Comparison of ENCODE assay signal across 10 cellular contexts in the genomic region with DNA sequence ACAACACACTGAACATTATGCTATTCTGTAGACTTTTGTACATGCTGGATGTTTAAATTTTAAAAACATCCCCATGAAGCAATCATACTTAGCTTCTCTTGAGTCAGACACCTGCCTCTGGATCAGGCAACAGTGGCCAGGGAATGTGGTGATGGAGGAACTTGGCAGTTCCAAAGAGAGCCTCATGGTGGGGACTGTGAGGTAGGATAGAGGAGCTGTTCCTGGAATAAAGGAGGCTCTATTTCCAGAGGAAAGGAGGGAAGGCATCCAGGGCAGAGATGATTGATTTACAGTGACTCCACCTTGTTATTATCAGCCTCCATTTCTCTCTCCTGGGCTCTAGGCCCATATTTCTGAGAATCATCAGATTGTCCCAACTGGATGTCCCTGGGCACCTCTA. TPM values are rescaled to one million over a fixed set of nuclear protein-coding genes. Genes with fewer than 3 reads are reported as not detected.
DNase-seq lines count a peak whose midpoint lies in the region; ATAC-seq and TF ChIP-seq lines count a peak whose summit lies in the region.
"Had no signal": no experiment of that assay in that cellular context is flagged by ENCODE, and none has a peak within 500 bp of the region (broad histone marks: within the 10 kb centered on the region; RNA-seq: fewer than 3 reads in every experiment).

No MANE protein-coding gene starts in this region.

- no peak overlapping the region for H3K27ac ChIP-seq in vagina
- H3K27ac ChIP-seq: SK-N-MC had no signal

- no peaks in the 10 kb centered on the region for H3K36me3 ChIP-seq in vagina

- no peaks in the 10 kb centered on the region for H3K27me3 ChIP-seq in vagina

- DNase-seq in AG09319 (ENCODE audit: extremely low read depth, low read depth) (peak; percentile 16), LoVo (ENCODE audit: low spot score) (peak; percentile 77), cardiac fibroblast (ENCODE audit: low read depth in 2 of 2) (peak; percentile 49 to 63), lung microvascular endothelial cell (ENCODE audit: low read depth in 2 of 2) (peak; percentile 17 to 62), vagina (ENCODE audit: extremely low spot score in 2 of 2) (no peak)
- DNase-seq in effector CD4-positive, alpha-beta T cell: no peak
- DNase-seq in stimulated activated naive CD4-positive, alpha-beta T cell treated with Interleukin-2 at 50 U/mL for 16 hours (lab: John Stamatoyannopoulos, UW): no peak
- DNase-seq: occipital lobe had no signal

- no peaks in the 10 kb centered on the region for H3K9me3 ChIP-seq in vagina

- peak; percentile 57 for TF ChIP-seq CTCF in AG09319 (IDR thresholded peaks at IDR 0.05; ENCODE audit: low read depth, low read length)
- peak; percentile 44 for TF ChIP-seq CTCF in cardiac fibroblast (IDR thresholded peaks at IDR 0.05; ENCODE audit: low read depth, low read length)
- TF ChIP-seq CTCF in vagina (IDR thresholded peaks at IDR 0.05): no peak

- H3K4me3 ChIP-seq in cardiac fibroblast (replicated peaks in 1 of 2; ENCODE audit: low read depth in 2 of 2, low read length in 2 of 2): no peak overlapping the region
- no peak overlapping the region for H3K4me3 ChIP-seq in vagina
- H3K4me3 ChIP-seq: SK-N-MC had no signal

- no peak for TF ChIP-seq POLR2A in vagina (IDR thresholded peaks at IDR 0.05)

- intact Hi-C loops in vagina (cut with DNase I): no loop called here

- H3K4me1 ChIP-seq in vagina: no peaks in the 10 kb centered on the region

- ATAC-seq in HG03565 (IDR thresholded peaks at IDR 0.05; ENCODE audit: unreplicated experiment): no peak

RNA-seq across cellular contexts. Expression of gene ABHD17C, which starts 35.0 kb away (rescaled TPM):
- 4.0 and 5.0 TPM in 2 replicates for total RNA-seq in lung microvascular endothelial cell
- 12.5 TPM for total RNA-seq in vagina

Comparison
In these comparisons a context has a peak if more than half of its experiments do, and no peak if none do; other contexts are left out.
1. DNase-seq: peak in AG09319 (single experiment), LoVo (single experiment), cardiac fibroblast (2 of 2) and lung microvascular endothelial cell (2 of 2); none in vagina (0 of 2), effector CD4-positive, alpha-beta T cell (single experiment) and stimulated activated naive CD4-positive, alpha-beta T cell treated with Interleukin-2 at 50 U/mL for 16 hours (single experiment).
2. CTCF ChIP-seq: peak in AG09319 (single experiment) and cardiac fibroblast (single experiment); none in vagina (0 of 3).